In genomic region chr1:44060830-44061267, GRCh38 we compare ENCODE assay signal across 23 cellular contexts. TPM values are rescaled to one million over a fixed set of nuclear protein-coding genes. Genes with fewer than 3 reads are reported as not detected.
DNase-seq lines count a peak whose midpoint lies in the region; ATAC-seq and TF ChIP-seq lines count a peak whose summit lies in the region.
"Had no signal": no experiment of that assay in that cellular context is flagged by ENCODE, and none has a peak within 500 bp of the region (broad histone marks: within the 10 kb centered on the region; RNA-seq: fewer than 3 reads in every experiment).

No MANE protein-coding gene starts in this region.

- H3K27ac ChIP-seq in cardiac muscle cell: peak overlapping the region; percentile 84
- H3K27ac ChIP-seq in heart left ventricle: no peak overlapping the region
- H3K27ac ChIP-seq in esophagus muscularis mucosa (replicated peaks in 1 of 4): peak overlapping the region in 3 of 4 donors; percentile 56 to 71 (median 68)
- H3K27ac ChIP-seq in liver (ENCODE audit: low read depth in 1 of 2, low read length in 2 of 2): peak overlapping the region; percentile 41 to 47
- no peak overlapping the region for H3K27ac ChIP-seq in upper lobe of right lung
- H3K27ac ChIP-seq: HL-60 had no signal

- H3K36me3 ChIP-seq in cardiac muscle cell: no peaks in the 10 kb centered on the region
- H3K36me3 ChIP-seq in heart left ventricle: no peaks in the 10 kb centered on the region
- no peaks in the 10 kb centered on the region for H3K36me3 ChIP-seq in esophagus muscularis mucosa
- H3K36me3 ChIP-seq in liver (ENCODE audit: control insufficient read depth in 4 of 4, insufficient read depth in 3 of 4, low read depth in 1 of 4, low read length in 3 of 4): no peaks in the 10 kb centered on the region
- H3K36me3 ChIP-seq in upper lobe of right lung: no peaks in the 10 kb centered on the region
- H3K36me3 ChIP-seq: BE2C had no signal

- no peak overlapping the region for H3K4me3 ChIP-seq in cardiac muscle cell
- H3K4me3 ChIP-seq in heart left ventricle: no peak overlapping the region
- no peak overlapping the region for H3K4me3 ChIP-seq in esophagus muscularis mucosa
- H3K4me3 ChIP-seq in liver (ENCODE audit: low read depth in 1 of 3, low read length in 3 of 3): no peak overlapping the region
- no peak overlapping the region for H3K4me3 ChIP-seq in upper lobe of right lung

- TF ChIP-seq CTCF in cardiac muscle cell (IDR thresholded peaks at IDR 0.05; ENCODE audit: low read depth, low read length): no peak
- TF ChIP-seq CTCF in heart left ventricle (IDR thresholded peaks at IDR 0.05): no peak
- no peak for TF ChIP-seq CTCF in esophagus muscularis mucosa (IDR thresholded peaks at IDR 0.05)
- TF ChIP-seq CTCF in liver (IDR thresholded peaks at IDR 0.05; ENCODE audit: low read depth, low read length, missing input control): no peak
- no peak for TF ChIP-seq CTCF in upper lobe of right lung (IDR thresholded peaks at IDR 0.05)
- TF ChIP-seq CTCF in GM13977 (IDR thresholded peaks at IDR 0.05; ENCODE audit: extremely low read depth, insufficient read depth, missing control alignments): no peak

- TF ChIP-seq EP300 in esophagus muscularis mucosa (IDR thresholded peaks at IDR 0.05): no peak

- H3K9ac ChIP-seq in liver (ENCODE audit: low read depth in 1 of 2, low read length in 2 of 2): no peak overlapping the region

- DNase-seq in cardiac muscle cell (ENCODE audit: low read depth in 1 of 2, low spot score in 1 of 2) (no peak), heart left ventricle (no peak), esophagus muscularis mucosa (ENCODE audit: extremely low spot score) (no peak), upper lobe of right lung (no peak), GM13977 (ENCODE audit: low spot score) (no peak), epidermal melanocyte (ENCODE audit: insufficient read length, low spot score) (no peak), activated gamma-delta T cell treated with Interleukin-2 at 50 U/mL for 16 hours (no peak)
- DNase-seq: 8988T, ACHN, BE2C, DMS153, DND-41, MM.1S, NCI-H2029, NCI-H446, NCI-H524 treated with DMSO at 0.1 percent for 48 hours, NCI-H774, Right ventricle myocardium superior had no signal

- ATAC-seq in heart left ventricle (no peak), upper lobe of right lung (peak; percentile 22)

- TF ChIP-seq POLR2A in heart left ventricle (IDR thresholded peaks at IDR 0.05) (no peak), esophagus muscularis mucosa (IDR thresholded peaks at IDR 0.05; ENCODE audit: low read depth) (no peak)

- H3K4me1 ChIP-seq in cardiac muscle cell (ENCODE audit: low read depth): peaks cover 16% of the 10 kb centered on the region
- peaks cover 0 to 7% (median 0%) of the 10 kb centered on the region in 12 donors for H3K4me1 ChIP-seq in heart left ventricle
- peaks cover 3 to 37% (median 22%) of the 10 kb centered on the region in 4 donors for H3K4me1 ChIP-seq in esophagus muscularis mucosa
- H3K4me1 ChIP-seq in liver (ENCODE audit: control insufficient read depth in 4 of 4, insufficient read depth in 4 of 4, low read length in 3 of 4): peaks cover 2 to 14% (median 11%) of the 10 kb centered on the region in 4 donors
- no peaks in the 10 kb centered on the region for H3K4me1 ChIP-seq in upper lobe of right lung
- H3K4me1 ChIP-seq: BE2C had no signal

- in situ Hi-C loops in GM13977 (cut with MboI; ENCODE audit: low pct_unique_long_range_greater_than_20kb, low sequenced_read_pairs, unreplicated experiment): no loop called here

- H3K27me3 ChIP-seq in cardiac muscle cell: no peaks in the 10 kb centered on the region
- H3K27me3 ChIP-seq in heart left ventricle: no peaks in the 10 kb centered on the region
- no peaks in the 10 kb centered on the region for H3K27me3 ChIP-seq in esophagus muscularis mucosa
- no peaks in the 10 kb centered on the region for H3K27me3 ChIP-seq in liver (ENCODE audit: control insufficient read depth in 4 of 4, insufficient read depth in 4 of 4, low read length in 3 of 4)
- H3K27me3 ChIP-seq in upper lobe of right lung: no peaks in the 10 kb centered on the region
- H3K27me3 ChIP-seq: BE2C had no signal

- WGBS in heart left ventricle, 4 donors: 80 to 89% (median 86%) methylated on average over 4 of the region's 4 CpGs
- WGBS in esophagus muscularis mucosa: 92% methylated on average over 4 of the region's 4 CpGs
- 38% methylated on average over 4 of the region's 4 CpGs for WGBS in liver

- intact Hi-C loops in heart left ventricle (cut with DNase I) (no loop called here), esophagus muscularis mucosa (cut with DNase I) (no loop called here), upper lobe of right lung (cut with DNase I) (no loop called here)

- H3K9me3 ChIP-seq in cardiac muscle cell (ENCODE audit: low read depth) (no peaks in the 10 kb centered on the region), heart left ventricle (no peaks in the 10 kb centered on the region), esophagus muscularis mucosa (no peaks in the 10 kb centered on the region), liver (ENCODE audit: control insufficient read depth in 4 of 4, low read length in 3 of 4) (no peaks in the 10 kb centered on the region), upper lobe of right lung (no peaks in the 10 kb centered on the region)
- H3K9me3 ChIP-seq: BE2C had no signal

- peak in 1 of 2 donors; percentile 26 for TF ChIP-seq RAD21 in liver (IDR thresholded peaks at IDR 0.05)

TF ChIP-seq in liver, 16 proteins besides CTCF, POLR2A, EP300 and RAD21 (continues in another document):
- no peak for TF ChIP-seq TAF1 (conservative IDR thresholded peaks at IDR 0.05)
- no peak for TF ChIP-seq FOXA2 (IDR thresholded peaks at IDR 0.05)
- peak; percentile 90 to 95 for TF ChIP-seq RXRA (IDR thresholded peaks at IDR 0.05)
- peak; percentile 42 for TF ChIP-seq MAX (IDR thresholded peaks at IDR 0.05)
- TF ChIP-seq YY1 (IDR thresholded peaks at IDR 0.05): peak; percentile 19
- TF ChIP-seq EGR1 (IDR thresholded peaks at IDR 0.05; ENCODE audit: low read depth in 2 of 2): no peak
- peak; percentile 71 for TF ChIP-seq SP1 (IDR thresholded peaks at IDR 0.05)
- TF ChIP-seq GABPA (IDR thresholded peaks at IDR 0.05 in 1 of 2, conservative IDR thresholded peaks at IDR 0.05 in 1 of 2): no peak
- TF ChIP-seq ATF3 (IDR thresholded peaks at IDR 0.05): no peak
- peak; percentile 29 for TF ChIP-seq NR2F2 (IDR thresholded peaks at IDR 0.05)
- TF ChIP-seq JUND (IDR thresholded peaks at IDR 0.05): peak; percentile 56 to 61
- peak; percentile 79 to 84 for TF ChIP-seq HNF4A (conservative IDR thresholded peaks at IDR 0.05)
- no peak for TF ChIP-seq FOXA1 (IDR thresholded peaks at IDR 0.05)
- TF ChIP-seq REST (IDR thresholded peaks at IDR 0.05): peak; percentile 30
- TF ChIP-seq HNF4G (IDR thresholded peaks at IDR 0.05): no peak

RNA-seq across cellular contexts. Expression of gene SLC6A9, which starts 29.6 kb away (rescaled TPM):
- total RNA-seq in cardiac muscle cell: 4.9 and 6.0 TPM in 2 replicates
- 12.1 and 13.2 TPM in 2 replicates for polyA plus RNA-seq in cardiac muscle cell
- 1 to 10 TPM in 6 of 9 donors, under 1 TPM in 3; 0.83 to 2.4 (median 1.1) TPM for total RNA-seq in heart left ventricle
- polyA plus RNA-seq in heart left ventricle: 1 to 10 TPM in 1 of 2 donors, under 1 TPM in 1; 0.61 to 2.0 TPM
- 10 to 100 TPM in 2 of 4 donors, 1 to 10 TPM in 2; 5.2 to 17.9 (median 7.8) TPM for total RNA-seq in esophagus muscularis mucosa
- 10 to 100 TPM in 1 of 2 donors, 1 to 10 TPM in 1; 1.0 to 47.7 TPM for total RNA-seq in liver
- 1 to 10 TPM in 1 of 2 donors, under 1 TPM in 1; 0.57 to 6.1 TPM for polyA plus RNA-seq in liver
- 19.2 TPM for total RNA-seq in upper lobe of right lung
- polyA plus RNA-seq: CD14-positive monocyte had no signal

RNA-seq across cellular contexts. Expression of gene KLF17, which starts 57.8 kb away (rescaled TPM):
- total RNA-seq in cardiac muscle cell: not detected in 2 replicates
- not detected in 2 replicates for polyA plus RNA-seq in cardiac muscle cell
- total RNA-seq in heart left ventricle: not detected
- polyA plus RNA-seq in heart left ventricle: not detected
- total RNA-seq in esophagus muscularis mucosa: 1 to 10 TPM in 2 of 4 donors, under 1 TPM in 2; 0.42 to 2.0 (median 1.1) TPM
- not detected for total RNA-seq in liver
- not detected for polyA plus RNA-seq in liver
- total RNA-seq in upper lobe of right lung: 0.52 TPM
- total RNA-seq: H4, Right ventricle myocardium superior, SK-MEL-5 had no signal
- polyA plus RNA-seq: CD14-positive monocyte had no signal

Comparison
In these comparisons a context has a peak if more than half of its experiments do, and no peak if none do; other contexts are left out.
1. H3K27ac ChIP-seq: peak in cardiac muscle cell (single experiment), esophagus muscularis mucosa (3 of 4) and liver (2 of 2); none in heart left ventricle (0 of 12) and upper lobe of right lung (single experiment).